11 cellular contexts compared by ENCODE assay signal in the genomic region with DNA sequence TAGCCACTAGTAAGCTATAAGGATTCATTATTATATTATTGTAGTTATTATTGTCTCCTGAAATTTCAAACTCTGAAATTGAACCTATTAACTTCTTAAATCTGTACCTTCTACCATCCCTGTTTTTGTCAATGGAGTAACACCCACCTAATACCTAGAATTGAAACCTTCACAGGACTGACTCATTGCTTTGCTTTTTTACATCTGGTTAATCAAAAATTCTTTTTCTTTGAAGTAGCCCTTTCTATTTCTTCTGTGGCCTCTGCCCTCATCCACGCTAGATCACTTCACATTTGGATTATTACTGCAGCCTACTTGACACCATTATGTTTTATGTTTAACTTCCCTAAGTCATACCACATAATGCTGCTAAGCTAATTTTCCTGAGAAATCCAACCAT. TPM values are rescaled to one million over a fixed set of nuclear protein-coding genes. Genes with fewer than 3 reads are reported as not detected.
DNase-seq lines count a peak whose midpoint lies in the region; ATAC-seq lines count a peak whose summit lies in the region.
"Had no signal": no experiment of that assay in that cellular context is flagged by ENCODE, and none has a peak within 500 bp of the region (broad histone marks: within the 10 kb centered on the region; RNA-seq: fewer than 3 reads in every experiment).

No MANE protein-coding gene starts in this region.

- no peak overlapping the region for H2BK120ac ChIP-seq in mesendoderm (ENCODE audit: low read depth, low read length)

- DNase-seq in glomerular visceral epithelial cell (ENCODE audit: extremely low spot score) (peak; percentile 8), mesendoderm (no peak), DMS153 (lab: John Stamatoyannopoulos, UW) (no peak), NCI-H1417 treated with DMSO at 0.1 percent for 48 hours (lab: John Stamatoyannopoulos, UW) (no peak), NCI-H2029 (lab: John Stamatoyannopoulos, UW) (no peak)
- DNase-seq: Caco-2, right lobe of liver had no signal

- H3K79me1 ChIP-seq in mesendoderm (ENCODE audit: low read length), result no peaks in the 10 kb centered on the region

- H4K5ac ChIP-seq in mesendoderm (ENCODE audit: low read length), result no peak overlapping the region

- no peaks in the 10 kb centered on the region for H3K27me3 ChIP-seq in mesendoderm (ENCODE audit: insufficient read depth, low read length, poor library complexity)
- H3K27me3 ChIP-seq: right lobe of liver had no signal

- no CpG with 5 or more reads among the region's 1 CpG for WGBS in mesendoderm (ENCODE audit: extremely low coverage, insufficient coverage, low lambda C conversion rate)

- no peak overlapping the region for H3K18ac ChIP-seq in mesendoderm (ENCODE audit: low read length)

- H4K8ac ChIP-seq in mesendoderm (ENCODE audit: low read depth, low read length), result no peak overlapping the region

- no peaks in the 10 kb centered on the region for H3K79me2 ChIP-seq in mesendoderm (ENCODE audit: control insufficient read depth, insufficient read depth, low read length)

- no peak overlapping the region for H3K4me2 ChIP-seq in mesendoderm (ENCODE audit: low read length)

- H3K36me3 ChIP-seq in mesendoderm (ENCODE audit: control insufficient read depth, insufficient read depth, low read length), result no peaks in the 10 kb centered on the region

- H3K4me1 ChIP-seq in mesendoderm (ENCODE audit: control insufficient read depth, low read depth, low read length), result no peaks in the 10 kb centered on the region
- H3K4me1 ChIP-seq: Caco-2, right lobe of liver had no signal

- H2BK5ac ChIP-seq in mesendoderm (ENCODE audit: low read length), result no peak overlapping the region

- no peak overlapping the region for H3K27ac ChIP-seq in mesendoderm (ENCODE audit: low read depth, low read length)
- H3K27ac ChIP-seq: epithelial cell of prostate, right lobe of liver had no signal

- peak; percentile 71 for ATAC-seq in GM18858 (IDR thresholded peaks at IDR 0.05; ENCODE audit: unreplicated experiment)
- ATAC-seq in GM21529 (IDR thresholded peaks at IDR 0.05; ENCODE audit: unreplicated experiment), result peak; percentile 69
- peak; percentile 46 for ATAC-seq in HG03342 (IDR thresholded peaks at IDR 0.05; ENCODE audit: unreplicated experiment)
- ATAC-seq: right lobe of liver had no signal

- H2BK15ac ChIP-seq in mesendoderm (replicated peaks; ENCODE audit: low read depth), result no peak overlapping the region

- H3K9ac ChIP-seq in mesendoderm (ENCODE audit: low read length), result no peak overlapping the region

- H2AK5ac ChIP-seq in mesendoderm (ENCODE audit: low read length), result no peak overlapping the region

- H3K56ac ChIP-seq in mesendoderm (ENCODE audit: low read length), result no peak overlapping the region

- no peak overlapping the region for H3K4ac ChIP-seq in mesendoderm (ENCODE audit: low read depth, low read length)

- no peak overlapping the region for H3K23ac ChIP-seq in mesendoderm (ENCODE audit: low read length)

- H3K4me3 ChIP-seq in mesendoderm (ENCODE audit: low read length), result no peak overlapping the region
- H3K4me3 ChIP-seq: right lobe of liver had no signal

RNA-seq across cellular contexts. Expression of a gene that starts 35.6 kb away (rescaled TPM):
- polyA plus RNA-seq in mesendoderm (2013, experiment 1 of 2), result 24.4 TPM
- 23.9 TPM for polyA plus RNA-seq in mesendoderm (2013, experiment 2 of 2)

RNA-seq across cellular contexts. Expression of a gene that starts 56.5 kb away (rescaled TPM):
- 141 TPM for polyA plus RNA-seq in mesendoderm (2013, experiment 1 of 2)
- polyA plus RNA-seq in mesendoderm (2013, experiment 2 of 2), result 145 TPM
